ENCODE assay signal across 19 cellular contexts in the genomic region with DNA sequence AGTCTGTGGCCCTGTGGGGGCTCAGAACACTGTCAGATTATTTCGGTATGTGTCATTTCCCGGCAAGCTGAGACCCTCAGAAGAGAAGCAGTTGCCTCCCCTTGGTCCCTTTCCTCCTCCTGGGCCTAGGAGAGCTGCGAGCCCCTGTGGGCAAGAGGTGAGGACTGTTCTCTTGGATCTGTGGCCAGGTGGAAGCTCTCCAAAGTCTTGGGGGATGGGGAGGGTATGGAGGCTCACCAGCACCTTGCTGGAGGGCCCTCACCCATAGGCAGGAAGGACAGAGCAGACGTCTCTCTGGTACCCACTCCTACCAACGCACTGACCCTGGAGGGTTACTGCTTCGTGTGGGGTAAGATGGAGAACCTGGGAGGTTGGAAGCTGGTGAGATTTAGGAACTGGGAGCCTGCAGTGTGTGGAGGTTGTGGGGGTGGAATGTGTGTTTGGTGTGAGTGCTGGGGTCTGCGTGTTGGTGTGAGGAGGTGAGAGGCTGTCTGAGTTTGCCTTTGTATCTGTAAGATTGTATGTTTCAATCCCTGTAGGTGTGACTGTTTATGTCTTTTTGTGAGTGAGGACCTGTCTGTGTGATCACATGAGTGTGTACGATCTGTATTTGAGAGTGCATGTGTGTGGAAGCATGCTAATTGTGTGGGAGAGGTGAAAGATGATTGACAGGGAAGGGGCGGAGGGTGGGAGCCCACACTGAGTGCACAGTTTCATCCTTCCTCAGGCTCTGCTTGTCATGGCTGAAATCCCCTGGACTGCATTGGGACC. TPM values are rescaled to one million over a fixed set of nuclear protein-coding genes. Genes with fewer than 3 reads are reported as not detected.
DNase-seq lines count a peak whose midpoint lies in the region; ATAC-seq, FAIRE-seq and TF ChIP-seq lines count a peak whose summit lies in the region.
"Had no signal": no experiment of that assay in that cellular context is flagged by ENCODE, and none has a peak within 500 bp of the region (broad histone marks: within the 10 kb centered on the region; RNA-seq: fewer than 3 reads in every experiment).

No MANE protein-coding gene starts in this region.

- H3K27ac ChIP-seq in cingulate gyrus (ENCODE audit: low read depth, low read length), result peak overlapping the region; percentile 75
- H3K27ac ChIP-seq: epithelial cell of prostate, RWPE1 had no signal

- DNase-seq in GM12891 (ENCODE audit: insufficient read length, low spot score) (no peak), NCI-H526 treated with DMSO at 0.1 percent for 48 hours (lab: John Stamatoyannopoulos, UW) (peak; percentile 29), osteocyte (ENCODE audit: extremely low spot score, unreplicated experiment) (no peak), Kasumi-1 (lab: John Stamatoyannopoulos, UW) (no peak), NCI-H187 (lab: John Stamatoyannopoulos, UW) (no peak), globus pallidus (ENCODE audit: low spot score) (no peak)
- DNase-seq: activated CD4-positive, alpha-beta T cell treated with anti-CD3 and anti-CD28 coated beads, Interleukin-2, amount 50 U/mL, for 1 hour; activated naive CD4-positive, alpha-beta T cell treated with Interleukin-2 at 50 U/mL for 16 hours; Calu3; dermis blood vessel endothelial cell; foreskin melanocyte; left colon; NCI-H1436; NCI-H226 had no signal

- FAIRE-seq in GM12891 (lab: Jason Lieb, UNC), result peak; percentile 85

- no peak for TF ChIP-seq POLR2A in GM12891 (IDR thresholded peaks at IDR 0.05; ENCODE audit: low read depth, low read length)

- H3K27ac Mint-ChIP-seq in osteocyte (ENCODE audit: unreplicated experiment), result peak overlapping the region; percentile 99

- ATAC-seq in HG03135 (IDR thresholded peaks at IDR 0.05; ENCODE audit: unreplicated experiment), result no peak
- ATAC-seq: left colon, sciatic nerve had no signal

- no peaks in the 10 kb centered on the region for H3K9me3 Mint-ChIP-seq in osteocyte (ENCODE audit: unreplicated experiment)

- H3K4me3 Mint-ChIP-seq in osteocyte (ENCODE audit: unreplicated experiment), result no peak overlapping the region

- H3K4me1 Mint-ChIP-seq in osteocyte (ENCODE audit: unreplicated experiment), result peaks cover 91% of the 10 kb centered on the region

- H3K27me3 Mint-ChIP-seq in osteocyte (ENCODE audit: unreplicated experiment), result no peaks in the 10 kb centered on the region

- no peaks in the 10 kb centered on the region for H3K36me3 Mint-ChIP-seq in osteocyte (ENCODE audit: unreplicated experiment)

- no peak for TF ChIP-seq CTCF in osteocyte (IDR thresholded peaks at IDR 0.05)

TF ChIP-seq in GM12891, 5 proteins besides CTCF, POLR2A, EP300 and RAD21:
- TF ChIP-seq PAX5 (IDR thresholded peaks at IDR 0.05; ENCODE audit: insufficient read depth, low read length, severe bottlenecking) (no peak), TAF1 (IDR thresholded peaks at IDR 0.05; ENCODE audit: low read depth, low read length) (no peak), POU2F2 (IDR thresholded peaks at IDR 0.05; ENCODE audit: low read depth, low read length) (no peak), POLR2AphosphoS5 (IDR thresholded peaks at IDR 0.05; ENCODE audit: low read depth, low read length) (no peak), SPI1 (IDR thresholded peaks at IDR 0.05; ENCODE audit: low read depth, low read length) (no peak)

RNA-seq across cellular contexts. Expression of gene PSD2, which starts 52.4 kb away (rescaled TPM):
- polyA plus RNA-seq in GM12891 (2012; ENCODE audit: low read depth, missing spikeins), result 0.08 TPM
- total RNA-seq in osteocyte, result 0.57 and 0.62 TPM in 2 replicates
- total RNA-seq: Calu3 had no signal
